In genomic region chr21:42809577-42810440, GRCh38 we compare ENCODE assay signal across 21 cellular contexts.
"Had no signal": no experiment of that assay in that cellular context is flagged by ENCODE, and none has a peak within 500 bp of the region (broad histone marks: within the 10 kb centered on the region; RNA-seq: fewer than 3 reads in every experiment).

No MANE protein-coding gene starts in this region.

- H3K9ac ChIP-seq: parathyroid adenoma had no signal

- H3K36me3 ChIP-seq: colonic mucosa, heart right ventricle, left lung, sigmoid colon, thoracic aorta had no signal

- H3K27ac ChIP-seq: colonic mucosa, dorsolateral prefrontal cortex, heart right ventricle, left lung, parathyroid adenoma, sigmoid colon, thoracic aorta had no signal

- H3K27me3 ChIP-seq: colonic mucosa, left lung had no signal

- DNase-seq: activated CD4-positive, alpha-beta memory T cell treated with anti-CD3 and anti-CD28 coated beads, Interleukin-2, amount 10 ng/mL, durations not matched to agents 7 days and 5 days; activated CD4-positive, alpha-beta T cell treated with anti-CD3 and anti-CD28 coated beads for 48 hours; activated naive CD4-positive, alpha-beta T cell; activated naive CD8-positive, alpha-beta T cell treated with anti-CD3 and anti-CD28 coated beads for 36 hours; activated T-cell treated with anti-CD3 and anti-CD28 coated beads, Interleukin-2, amount 50 U/mL, for 24 hours; amniotic stem cell; colonic mucosa; dorsolateral prefrontal cortex; heart right ventricle; left lung; natural killer cell; sigmoid colon; stimulated activated CD4-positive, alpha-beta T cell treated with anti-CD3 and anti-CD28 coated beads, Interleukin-4, amount 100 ng/mL, for 1 hour; stimulated activated naive CD4-positive, alpha-beta T cell treated with Interleukin-2 at 50 U/mL for 16 hours; SW 1271; T-helper 17 cell had no signal

- FAIRE-seq: bronchial epithelial cell had no signal

- ATAC-seq: heart right ventricle, left lung, T-helper 17 cell had no signal

- H3K4me3 ChIP-seq: colonic mucosa, dorsolateral prefrontal cortex, heart right ventricle, left lung, lung, sigmoid colon, smooth muscle cell, thoracic aorta had no signal

- H3K9me3 ChIP-seq: colonic mucosa, left lung, sigmoid colon, thoracic aorta had no signal

- H3K79me2 ChIP-seq: parathyroid adenoma had no signal

- H3K4me2 ChIP-seq: smooth muscle cell had no signal

- H3K4me1 ChIP-seq: colonic mucosa, parathyroid adenoma, sigmoid colon had no signal
